1 cellular context compared by ENCODE assay signal in the genomic region with DNA sequence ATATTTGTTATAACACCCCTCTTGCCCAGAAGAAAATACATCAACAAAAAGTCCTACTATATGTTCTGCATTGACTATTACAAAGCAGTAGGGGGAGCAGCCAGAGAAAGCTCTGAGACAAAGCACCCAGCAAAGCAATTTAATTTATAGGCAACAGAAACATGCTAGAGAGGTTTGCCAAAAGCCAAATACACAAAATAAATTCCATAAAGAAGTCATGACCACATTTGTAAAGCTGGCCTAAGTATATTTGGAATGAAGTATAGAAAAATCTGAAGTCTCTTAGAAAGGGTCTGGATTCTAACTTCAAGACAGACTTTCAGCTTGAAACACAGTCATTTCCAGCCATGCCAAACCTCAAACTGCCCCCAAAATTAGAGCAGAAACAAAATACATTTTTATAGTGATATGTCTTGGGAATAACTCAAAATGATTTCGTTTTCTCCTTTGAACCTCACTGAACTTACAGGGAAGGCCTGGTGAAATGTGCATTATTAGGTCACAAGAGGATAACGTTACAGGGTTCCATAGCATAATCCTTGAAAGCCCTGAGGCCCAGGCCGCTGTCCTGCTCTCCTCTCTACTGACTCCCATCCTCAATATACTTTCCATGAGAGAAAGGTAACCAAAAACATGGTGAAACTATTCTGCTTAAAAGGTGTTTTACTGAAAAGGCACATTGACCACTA.
TF ChIP-seq lines count a peak whose summit lies in the region.

No MANE protein-coding gene starts in this region.

TF ChIP-seq in A549, 52 proteins besides CTCF, POLR2A, EP300 and RAD21 (continued from another document):
- no peak; the same call in 1 of the 2 replicates for TF ChIP-seq GATA3 (IDR thresholded peaks at IDR 0.05; ENCODE audit: borderline replicate concordance)
- TF ChIP-seq, protein P1, sequence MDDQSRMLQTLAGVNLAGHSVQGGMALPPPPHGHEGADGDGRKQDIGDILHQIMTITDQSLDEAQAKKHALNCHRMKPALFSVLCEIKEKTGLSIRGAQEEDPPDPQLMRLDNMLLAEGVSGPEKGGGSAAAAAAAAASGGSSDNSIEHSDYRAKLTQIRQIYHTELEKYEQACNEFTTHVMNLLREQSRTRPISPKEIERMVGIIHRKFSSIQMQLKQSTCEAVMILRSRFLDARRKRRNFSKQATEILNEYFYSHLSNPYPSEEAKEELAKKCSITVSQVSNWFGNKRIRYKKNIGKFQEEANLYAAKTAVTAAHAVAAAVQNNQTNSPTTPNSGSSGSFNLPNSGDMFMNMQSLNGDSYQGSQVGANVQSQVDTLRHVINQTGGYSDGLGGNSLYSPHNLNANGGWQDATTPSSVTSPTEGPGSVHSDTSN (IDR thresholded peaks at IDR 0.05), result no peak
- TF ChIP-seq HOXB5 (CRISPR knock-in tag; IDR thresholded peaks at IDR 0.05), result no peak
- TF ChIP-seq ZSCAN20 (CRISPR knock-in tag; IDR thresholded peaks at IDR 0.05), result no peak
- TF ChIP-seq MYC (IDR thresholded peaks at IDR 0.05; ENCODE audit: borderline replicate concordance, low read length), result no peak
- 0 out of 2 replicates have a peak, but pooled peaks have one; percentile 28 for TF ChIP-seq EHF (CRISPR knock-in tag; IDR thresholded peaks at IDR 0.05)
- no peak; a peak in 1 of 4 replicates for TF ChIP-seq CEBPB (IDR thresholded peaks at IDR 0.05)
- no peak for TF ChIP-seq RFX5 (IDR thresholded peaks at IDR 0.05)
- no peak for TF ChIP-seq KDM5A (IDR thresholded peaks at IDR 0.05)
